1 cellular context compared by ENCODE assay signal in the genomic region with DNA sequence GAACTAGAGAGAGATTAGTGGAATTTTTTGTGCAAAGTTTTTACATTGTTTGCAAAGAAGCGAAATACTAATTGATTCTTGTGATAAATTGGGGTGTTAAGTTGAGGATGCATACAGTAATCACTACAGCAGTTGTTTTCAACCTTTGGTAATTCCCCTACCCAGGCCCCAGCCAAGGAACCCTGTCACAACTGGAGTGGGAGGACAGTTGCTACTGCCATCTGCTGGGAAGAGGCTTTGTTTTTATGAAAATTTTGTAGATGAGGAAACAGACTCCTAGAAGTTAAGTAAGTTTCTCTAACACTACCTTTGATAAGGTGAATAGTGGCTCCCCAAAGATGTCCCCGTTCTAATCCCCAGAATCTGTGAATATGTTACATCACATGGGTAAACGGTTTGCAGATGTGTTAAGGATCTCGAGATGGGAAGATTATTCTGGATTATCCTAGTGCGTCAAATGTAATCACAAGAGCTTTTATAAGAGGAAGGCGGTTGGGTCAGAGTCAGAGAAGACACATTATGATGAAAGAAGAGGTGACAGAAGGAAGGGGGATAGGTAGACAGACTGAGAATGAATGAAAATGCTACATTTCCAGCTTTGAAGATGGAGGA.
TF ChIP-seq lines count a peak whose summit lies in the region.

No MANE protein-coding gene starts in this region.

TF ChIP-seq in GM12878, 131 proteins besides CTCF, POLR2A, EP300 and RAD21 (continued from another document):
- TF ChIP-seq SIN3A (IDR thresholded peaks at IDR 0.05; ENCODE audit: low read depth, low read length) (no peak), MYB (IDR thresholded peaks at IDR 0.05; ENCODE audit: borderline replicate concordance, low read depth, low read length) (no peak), CREB1 (IDR thresholded peaks at IDR 0.05; ENCODE audit: low read depth) (no peak), TBL1XR1 (IDR thresholded peaks at IDR 0.05; ENCODE audit: low read depth, low read length) (no peak), YY1 (IDR thresholded peaks at IDR 0.05; ENCODE audit: low read depth, low read length) (0 out of 2 replicates have a peak, but pooled peaks have one; percentile 47), IKZF2 (IDR thresholded peaks at IDR 0.05) (no peak), ZZZ3 (IDR thresholded peaks at IDR 0.05; ENCODE audit: control insufficient read depth, insufficient read length, low read depth) (no peak), ATF7 (IDR thresholded peaks at IDR 0.05; ENCODE audit: low read depth) (no peak), BRCA1 (IDR thresholded peaks at IDR 0.05; ENCODE audit: low read depth, low read length) (no peak), SMC3 (IDR thresholded peaks at IDR 0.05; ENCODE audit: borderline replicate concordance, low read length) (peak; percentile 70; the same call in 1 of the 2 replicates)
- TF ChIP-seq, protein P1, sequence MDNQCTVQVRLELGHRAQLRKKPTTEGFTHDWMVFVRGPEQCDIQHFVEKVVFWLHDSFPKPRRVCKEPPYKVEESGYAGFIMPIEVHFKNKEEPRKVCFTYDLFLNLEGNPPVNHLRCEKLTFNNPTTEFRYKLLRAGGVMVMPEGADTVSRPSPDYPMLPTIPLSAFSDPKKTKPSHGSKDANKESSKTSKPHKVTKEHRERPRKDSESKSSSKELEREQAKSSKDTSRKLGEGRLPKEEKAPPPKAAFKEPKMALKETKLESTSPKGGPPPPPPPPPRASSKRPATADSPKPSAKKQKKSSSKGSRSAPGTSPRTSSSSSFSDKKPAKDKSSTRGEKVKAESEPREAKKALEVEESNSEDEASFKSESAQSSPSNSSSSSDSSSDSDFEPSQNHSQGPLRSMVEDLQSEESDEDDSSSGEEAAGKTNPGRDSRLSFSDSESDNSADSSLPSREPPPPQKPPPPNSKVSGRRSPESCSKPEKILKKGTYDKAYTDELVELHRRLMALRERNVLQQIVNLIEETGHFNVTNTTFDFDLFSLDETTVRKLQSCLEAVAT (IDR thresholded peaks at IDR 0.05): no peak
